ENCODE assay signal across 2 cellular contexts in the genomic region with DNA sequence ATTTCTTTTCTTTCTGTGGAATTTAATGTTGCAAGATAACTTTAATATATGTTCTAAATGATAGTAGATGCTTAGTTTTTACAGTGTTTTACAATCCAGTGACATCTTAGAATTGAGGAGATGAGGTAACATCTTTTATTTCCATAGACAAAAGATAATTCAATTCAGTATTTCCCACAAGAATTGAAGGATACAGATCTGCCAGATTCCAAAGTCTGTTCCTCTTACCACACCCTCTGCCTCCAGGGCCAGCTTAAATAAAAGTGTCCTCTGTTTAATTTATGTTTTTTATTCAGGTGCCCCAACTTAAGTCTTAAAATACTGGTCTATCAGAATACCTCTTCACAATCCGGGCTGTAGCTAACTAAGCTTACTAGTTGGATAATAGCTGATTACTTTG.
TF ChIP-seq lines count a peak whose summit lies in the region.

No MANE protein-coding gene starts in this region.

TF ChIP-seq in WTC11, 78 proteins besides CTCF, POLR2A, EP300 and RAD21 (continues in another document):
- TF ChIP-seq, protein P1, sequence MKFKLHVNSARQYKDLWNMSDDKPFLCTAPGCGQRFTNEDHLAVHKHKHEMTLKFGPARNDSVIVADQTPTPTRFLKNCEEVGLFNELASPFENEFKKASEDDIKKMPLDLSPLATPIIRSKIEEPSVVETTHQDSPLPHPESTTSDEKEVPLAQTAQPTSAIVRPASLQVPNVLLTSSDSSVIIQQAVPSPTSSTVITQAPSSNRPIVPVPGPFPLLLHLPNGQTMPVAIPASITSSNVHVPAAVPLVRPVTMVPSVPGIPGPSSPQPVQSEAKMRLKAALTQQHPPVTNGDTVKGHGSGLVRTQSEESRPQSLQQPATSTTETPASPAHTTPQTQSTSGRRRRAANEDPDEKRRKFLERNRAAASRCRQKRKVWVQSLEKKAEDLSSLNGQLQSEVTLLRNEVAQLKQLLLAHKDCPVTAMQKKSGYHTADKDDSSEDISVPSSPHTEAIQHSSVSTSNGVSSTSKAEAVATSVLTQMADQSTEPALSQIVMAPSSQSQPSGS (CRISPR knock-in tag; IDR thresholded peaks at IDR 0.05; ENCODE audit: borderline replicate concordance, low read depth): no peak
- TF ChIP-seq IRF2 (CRISPR knock-in tag; IDR thresholded peaks at IDR 0.05; ENCODE audit: borderline replicate concordance, low read depth): no peak
- TF ChIP-seq, protein P2, sequence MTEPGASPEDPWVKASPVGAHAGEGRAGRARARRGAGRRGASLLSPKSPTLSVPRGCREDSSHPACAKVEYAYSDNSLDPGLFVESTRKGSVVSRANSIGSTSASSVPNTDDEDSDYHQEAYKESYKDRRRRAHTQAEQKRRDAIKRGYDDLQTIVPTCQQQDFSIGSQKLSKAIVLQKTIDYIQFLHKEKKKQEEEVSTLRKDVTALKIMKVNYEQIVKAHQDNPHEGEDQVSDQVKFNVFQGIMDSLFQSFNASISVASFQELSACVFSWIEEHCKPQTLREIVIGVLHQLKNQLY (CRISPR knock-in tag; IDR thresholded peaks at IDR 0.05): no peak
- no peak for TF ChIP-seq ZBTB21 (CRISPR knock-in tag; IDR thresholded peaks at IDR 0.05; ENCODE audit: borderline replicate concordance)
- no peak for TF ChIP-seq ATF1 (CRISPR knock-in tag; IDR thresholded peaks at IDR 0.05)
- TF ChIP-seq, protein P3, sequence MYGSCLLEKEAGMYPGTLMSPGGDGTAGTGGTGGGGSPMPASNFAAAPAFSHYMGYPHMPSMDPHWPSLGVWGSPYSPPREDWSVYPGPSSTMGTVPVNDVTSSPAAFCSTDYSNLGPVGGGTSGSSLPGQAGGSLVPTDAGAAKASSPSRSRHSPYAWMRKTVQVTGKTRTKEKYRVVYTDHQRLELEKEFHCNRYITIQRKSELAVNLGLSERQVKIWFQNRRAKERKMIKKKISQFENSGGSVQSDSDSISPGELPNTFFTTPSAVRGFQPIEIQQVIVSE (CRISPR knock-in tag; IDR thresholded peaks at IDR 0.05; ENCODE audit: borderline replicate concordance): no peak
- no peak for TF ChIP-seq JUN (CRISPR knock-in tag; IDR thresholded peaks at IDR 0.05)
- no peak for TF ChIP-seq NFYB (CRISPR knock-in tag; conservative IDR thresholded peaks at IDR 0.05; ENCODE audit: low read depth)
- TF ChIP-seq, protein P4, sequence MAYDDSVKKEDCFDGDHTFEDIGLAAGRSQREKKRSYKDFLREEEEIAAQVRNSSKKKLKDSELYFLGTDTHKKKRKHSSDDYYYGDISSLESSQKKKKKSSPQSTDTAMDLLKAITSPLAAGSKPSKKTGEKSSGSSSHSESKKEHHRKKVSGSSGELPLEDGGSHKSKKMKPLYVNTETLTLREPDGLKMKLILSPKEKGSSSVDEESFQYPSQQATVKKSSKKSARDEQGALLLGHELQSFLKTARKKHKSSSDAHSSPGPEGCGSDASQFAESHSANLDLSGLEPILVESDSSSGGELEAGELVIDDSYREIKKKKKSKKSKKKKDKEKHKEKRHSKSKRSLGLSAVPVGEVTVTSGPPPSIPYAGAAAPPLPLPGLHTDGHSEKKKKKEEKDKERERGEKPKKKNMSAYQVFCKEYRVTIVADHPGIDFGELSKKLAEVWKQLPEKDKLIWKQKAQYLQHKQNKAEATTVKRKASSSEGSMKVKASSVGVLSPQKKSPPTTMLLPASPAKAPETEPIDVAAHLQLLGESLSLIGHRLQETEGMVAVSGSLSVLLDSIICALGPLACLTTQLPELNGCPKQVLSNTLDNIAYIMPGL (CRISPR knock-in tag; IDR thresholded peaks at IDR 0.05): no peak
- TF ChIP-seq ZNF416 (CRISPR knock-in tag; IDR thresholded peaks at IDR 0.05): no peak
- no peak for TF ChIP-seq ZNF232 (CRISPR knock-in tag; IDR thresholded peaks at IDR 0.05)
- TF ChIP-seq SOX15 (CRISPR knock-in tag; IDR thresholded peaks at IDR 0.05): no peak
- TF ChIP-seq ZNF263 (CRISPR knock-in tag; IDR thresholded peaks at IDR 0.05; ENCODE audit: low read depth): no peak
- TF ChIP-seq ESRRA (CRISPR knock-in tag; IDR thresholded peaks at IDR 0.05; ENCODE audit: borderline replicate concordance): no peak
- TF ChIP-seq, protein P5, sequence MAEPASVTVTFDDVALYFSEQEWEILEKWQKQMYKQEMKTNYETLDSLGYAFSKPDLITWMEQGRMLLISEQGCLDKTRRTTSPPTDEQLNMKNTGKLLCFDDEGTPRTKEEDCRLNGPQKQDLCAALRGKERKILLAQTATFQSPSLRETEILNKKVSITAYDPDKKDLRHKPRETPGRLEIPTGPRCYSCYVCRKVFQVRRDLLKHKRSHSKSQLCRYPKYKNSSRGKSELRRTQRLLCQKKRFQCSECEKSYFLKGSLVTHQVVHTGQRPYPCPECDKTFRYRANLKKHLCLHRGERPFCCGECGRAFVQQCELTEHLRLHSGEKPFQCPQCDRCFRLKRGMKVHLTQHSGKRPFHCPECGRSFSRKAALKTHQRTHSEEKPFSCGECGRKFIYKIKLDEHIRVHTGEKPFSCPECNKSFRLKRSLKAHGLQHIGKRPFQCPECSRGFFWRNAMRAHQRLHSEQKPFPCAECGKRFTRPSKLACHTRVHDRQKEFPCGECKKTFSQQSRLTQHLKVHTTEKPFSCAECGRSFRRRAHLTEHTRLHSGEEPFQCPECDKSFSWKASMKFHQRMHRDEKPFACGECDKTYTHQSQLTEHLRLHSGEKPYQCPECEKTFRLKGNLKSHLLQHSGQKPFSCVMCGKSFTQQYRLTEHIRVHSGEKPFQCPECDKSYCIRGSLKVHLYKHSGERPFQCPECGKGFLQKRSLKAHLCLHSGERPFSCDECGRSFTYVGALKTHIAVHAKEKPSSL (CRISPR knock-in tag; conservative IDR thresholded peaks at IDR 0.05): no peak
- TF ChIP-seq, protein P6, sequence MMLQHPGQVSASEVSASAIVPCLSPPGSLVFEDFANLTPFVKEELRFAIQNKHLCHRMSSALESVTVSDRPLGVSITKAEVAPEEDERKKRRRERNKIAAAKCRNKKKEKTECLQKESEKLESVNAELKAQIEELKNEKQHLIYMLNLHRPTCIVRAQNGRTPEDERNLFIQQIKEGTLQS (CRISPR knock-in tag; conservative IDR thresholded peaks at IDR 0.05): no peak
- TF ChIP-seq FOXK1 (CRISPR knock-in tag; IDR thresholded peaks at IDR 0.05): no peak

TF ChIP-seq in HepG2, 621 proteins besides CTCF, POLR2A, EP300 and RAD21:
- TF ChIP-seq, protein P7, sequence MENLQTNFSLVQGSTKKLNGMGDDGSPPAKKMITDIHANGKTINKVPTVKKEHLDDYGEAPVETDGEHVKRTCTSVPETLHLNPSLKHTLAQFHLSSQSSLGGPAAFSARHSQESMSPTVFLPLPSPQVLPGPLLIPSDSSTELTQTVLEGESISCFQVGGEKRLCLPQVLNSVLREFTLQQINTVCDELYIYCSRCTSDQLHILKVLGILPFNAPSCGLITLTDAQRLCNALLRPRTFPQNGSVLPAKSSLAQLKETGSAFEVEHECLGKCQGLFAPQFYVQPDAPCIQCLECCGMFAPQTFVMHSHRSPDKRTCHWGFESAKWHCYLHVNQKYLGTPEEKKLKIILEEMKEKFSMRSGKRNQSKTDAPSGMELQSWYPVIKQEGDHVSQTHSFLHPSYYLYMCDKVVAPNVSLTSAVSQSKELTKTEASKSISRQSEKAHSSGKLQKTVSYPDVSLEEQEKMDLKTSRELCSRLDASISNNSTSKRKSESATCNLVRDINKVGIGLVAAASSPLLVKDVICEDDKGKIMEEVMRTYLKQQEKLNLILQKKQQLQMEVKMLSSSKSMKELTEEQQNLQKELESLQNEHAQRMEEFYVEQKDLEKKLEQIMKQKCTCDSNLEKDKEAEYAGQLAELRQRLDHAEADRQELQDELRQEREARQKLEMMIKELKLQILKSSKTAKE (CRISPR knock-in tag; IDR thresholded peaks at IDR 0.05; ENCODE audit: borderline replicate concordance): no peak
- TF ChIP-seq ZNF101 (CRISPR knock-in tag; IDR thresholded peaks at IDR 0.05; ENCODE audit: borderline replicate concordance, low read depth): no peak
- TF ChIP-seq NBN (conservative IDR thresholded peaks at IDR 0.05): no peak
- no peak for TF ChIP-seq ISX (CRISPR knock-in tag; conservative IDR thresholded peaks at IDR 0.05)
- TF ChIP-seq TSC22D2 (CRISPR knock-in tag; IDR thresholded peaks at IDR 0.05; ENCODE audit: borderline replicate concordance): no peak
- TF ChIP-seq, protein P8, sequence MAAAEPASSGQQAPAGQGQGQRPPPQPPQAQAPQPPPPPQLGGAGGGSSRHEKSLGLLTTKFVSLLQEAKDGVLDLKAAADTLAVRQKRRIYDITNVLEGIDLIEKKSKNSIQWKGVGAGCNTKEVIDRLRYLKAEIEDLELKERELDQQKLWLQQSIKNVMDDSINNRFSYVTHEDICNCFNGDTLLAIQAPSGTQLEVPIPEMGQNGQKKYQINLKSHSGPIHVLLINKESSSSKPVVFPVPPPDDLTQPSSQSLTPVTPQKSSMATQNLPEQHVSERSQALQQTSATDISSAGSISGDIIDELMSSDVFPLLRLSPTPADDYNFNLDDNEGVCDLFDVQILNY (CRISPR knock-in tag; conservative IDR thresholded peaks at IDR 0.05): no peak
- no peak for TF ChIP-seq ARID2 (CRISPR knock-in tag; IDR thresholded peaks at IDR 0.05; ENCODE audit: borderline replicate concordance)
- no peak for TF ChIP-seq SCMH1 (CRISPR knock-in tag; IDR thresholded peaks at IDR 0.05; ENCODE audit: borderline replicate concordance)
- no peak for TF ChIP-seq MXI1 (IDR thresholded peaks at IDR 0.05; ENCODE audit: borderline replicate concordance, low read depth, low read length)
- TF ChIP-seq NFIB (CRISPR knock-in tag; IDR thresholded peaks at IDR 0.05; ENCODE audit: borderline replicate concordance): no peak
- TF ChIP-seq, protein P9, sequence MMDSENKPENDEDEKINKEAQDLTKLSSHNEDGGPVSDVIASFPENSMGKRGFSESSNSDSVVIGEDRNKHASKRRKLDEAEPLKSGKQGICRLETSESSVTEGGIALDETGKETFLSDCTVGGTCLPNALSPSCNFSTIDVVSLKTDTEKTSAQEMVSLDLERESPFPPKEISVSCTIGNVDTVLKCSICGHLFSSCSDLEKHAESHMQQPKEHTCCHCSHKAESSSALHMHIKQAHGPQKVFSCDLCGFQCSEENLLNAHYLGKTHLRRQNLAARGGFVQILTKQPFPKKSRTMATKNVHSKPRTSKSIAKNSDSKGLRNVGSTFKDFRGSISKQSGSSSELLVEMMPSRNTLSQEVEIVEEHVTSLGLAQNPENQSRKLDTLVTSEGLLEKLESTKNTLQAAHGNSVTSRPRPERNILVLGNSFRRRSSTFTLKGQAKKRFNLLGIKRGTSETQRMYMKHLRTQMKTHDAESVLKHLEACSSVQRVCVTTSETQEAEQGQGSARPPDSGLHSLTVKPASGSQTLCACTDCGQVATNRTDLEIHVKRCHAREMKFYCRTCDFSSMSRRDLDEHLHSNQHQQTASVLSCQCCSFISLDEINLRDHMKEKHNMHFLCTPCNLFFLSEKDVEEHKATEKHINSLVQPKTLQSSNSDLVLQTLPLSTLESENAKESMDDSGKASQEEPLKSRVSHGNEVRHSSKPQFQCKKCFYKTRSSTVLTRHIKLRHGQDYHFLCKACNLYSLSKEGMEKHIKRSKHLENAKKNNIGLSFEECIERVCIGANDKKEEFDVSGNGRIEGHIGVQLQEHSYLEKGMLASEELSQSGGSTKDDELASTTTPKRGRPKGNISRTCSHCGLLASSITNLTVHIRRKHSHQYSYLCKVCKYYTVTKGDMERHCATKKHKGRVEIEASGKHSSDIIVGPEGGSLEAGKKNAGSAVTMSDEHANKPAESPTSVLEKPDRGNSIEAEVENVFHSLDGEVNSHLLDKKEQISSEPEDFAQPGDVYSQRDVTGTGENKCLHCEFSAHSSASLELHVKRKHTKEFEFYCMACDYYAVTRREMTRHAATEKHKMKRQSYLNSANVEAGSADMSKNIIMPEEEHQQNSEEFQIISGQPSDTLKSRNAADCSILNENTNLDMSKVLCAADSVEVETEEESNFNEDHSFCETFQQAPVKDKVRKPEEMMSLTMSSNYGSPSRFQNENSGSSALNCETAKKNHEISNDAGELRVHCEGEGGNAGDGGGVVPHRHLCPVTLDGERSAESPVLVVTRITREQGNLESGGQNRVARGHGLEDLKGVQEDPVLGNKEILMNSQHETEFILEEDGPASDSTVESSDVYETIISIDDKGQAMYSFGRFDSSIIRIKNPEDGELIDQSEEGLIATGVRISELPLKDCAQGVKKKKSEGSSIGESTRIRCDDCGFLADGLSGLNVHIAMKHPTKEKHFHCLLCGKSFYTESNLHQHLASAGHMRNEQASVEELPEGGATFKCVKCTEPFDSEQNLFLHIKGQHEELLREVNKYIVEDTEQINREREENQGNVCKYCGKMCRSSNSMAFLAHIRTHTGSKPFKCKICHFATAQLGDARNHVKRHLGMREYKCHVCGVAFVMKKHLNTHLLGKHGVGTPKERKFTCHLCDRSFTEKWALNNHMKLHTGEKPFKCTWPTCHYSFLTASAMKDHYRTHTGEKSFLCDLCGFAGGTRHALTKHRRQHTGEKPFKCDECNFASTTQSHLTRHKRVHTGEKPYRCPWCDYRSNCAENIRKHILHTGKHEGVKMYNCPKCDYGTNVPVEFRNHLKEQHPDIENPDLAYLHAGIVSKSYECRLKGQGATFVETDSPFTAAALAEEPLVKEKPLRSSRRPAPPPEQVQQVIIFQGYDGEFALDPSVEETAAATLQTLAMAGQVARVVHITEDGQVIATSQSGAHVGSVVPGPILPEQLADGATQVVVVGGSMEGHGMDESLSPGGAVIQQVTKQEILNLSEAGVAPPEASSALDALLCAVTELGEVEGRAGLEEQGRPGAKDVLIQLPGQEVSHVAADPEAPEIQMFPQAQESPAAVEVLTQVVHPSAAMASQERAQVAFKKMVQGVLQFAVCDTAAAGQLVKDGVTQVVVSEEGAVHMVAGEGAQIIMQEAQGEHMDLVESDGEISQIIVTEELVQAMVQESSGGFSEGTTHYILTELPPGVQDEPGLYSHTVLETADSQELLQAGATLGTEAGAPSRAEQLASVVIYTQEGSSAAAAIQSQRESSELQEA (CRISPR knock-in tag; IDR thresholded peaks at IDR 0.05; ENCODE audit: not compliant biosample characterization): no peak
- TF ChIP-seq FOSL1 (CRISPR knock-in tag; IDR thresholded peaks at IDR 0.05; ENCODE audit: borderline replicate concordance): no peak
- TF ChIP-seq AGO2 (optimal IDR thresholded peaks at IDR 0.05; ENCODE audit: low read depth, low read length): no peak
- no peak for TF ChIP-seq ZNF773 (CRISPR knock-in tag; IDR thresholded peaks at IDR 0.05; ENCODE audit: borderline replicate concordance)
- TF ChIP-seq, protein P10, sequence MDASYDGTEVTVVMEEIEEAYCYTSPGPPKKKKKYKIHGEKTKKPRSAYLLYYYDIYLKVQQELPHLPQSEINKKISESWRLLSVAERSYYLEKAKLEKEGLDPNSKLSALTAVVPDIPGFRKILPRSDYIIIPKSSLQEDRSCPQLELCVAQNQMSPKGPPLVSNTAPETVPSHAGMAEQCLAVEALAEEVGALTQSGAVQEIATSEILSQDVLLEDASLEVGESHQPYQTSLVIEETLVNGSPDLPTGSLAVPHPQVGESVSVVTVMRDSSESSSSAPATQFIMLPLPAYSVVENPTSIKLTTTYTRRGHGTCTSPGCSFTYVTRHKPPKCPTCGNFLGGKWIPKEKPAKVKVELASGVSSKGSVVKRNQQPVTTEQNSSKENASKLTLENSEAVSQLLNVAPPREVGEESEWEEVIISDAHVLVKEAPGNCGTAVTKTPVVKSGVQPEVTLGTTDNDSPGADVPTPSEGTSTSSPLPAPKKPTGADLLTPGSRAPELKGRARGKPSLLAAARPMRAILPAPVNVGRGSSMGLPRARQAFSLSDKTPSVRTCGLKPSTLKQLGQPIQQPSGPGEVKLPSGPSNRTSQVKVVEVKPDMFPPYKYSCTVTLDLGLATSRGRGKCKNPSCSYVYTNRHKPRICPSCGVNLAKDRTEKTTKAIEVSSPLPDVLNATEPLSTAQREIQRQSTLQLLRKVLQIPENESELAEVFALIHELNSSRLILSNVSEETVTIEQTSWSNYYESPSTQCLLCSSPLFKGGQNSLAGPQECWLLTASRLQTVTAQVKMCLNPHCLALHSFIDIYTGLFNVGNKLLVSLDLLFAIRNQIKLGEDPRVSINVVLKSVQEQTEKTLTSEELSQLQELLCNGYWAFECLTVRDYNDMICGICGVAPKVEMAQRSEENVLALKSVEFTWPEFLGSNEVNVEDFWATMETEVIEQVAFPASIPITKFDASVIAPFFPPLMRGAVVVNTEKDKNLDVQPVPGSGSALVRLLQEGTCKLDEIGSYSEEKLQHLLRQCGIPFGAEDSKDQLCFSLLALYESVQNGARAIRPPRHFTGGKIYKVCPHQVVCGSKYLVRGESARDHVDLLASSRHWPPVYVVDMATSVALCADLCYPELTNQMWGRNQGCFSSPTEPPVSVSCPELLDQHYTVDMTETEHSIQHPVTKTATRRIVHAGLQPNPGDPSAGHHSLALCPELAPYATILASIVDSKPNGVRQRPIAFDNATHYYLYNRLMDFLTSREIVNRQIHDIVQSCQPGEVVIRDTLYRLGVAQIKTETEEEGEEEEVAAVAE (CRISPR knock-in tag; IDR thresholded peaks at IDR 0.05; ENCODE audit: borderline replicate concordance): no peak
